9 cellular contexts compared by ENCODE assay signal in the genomic region with DNA sequence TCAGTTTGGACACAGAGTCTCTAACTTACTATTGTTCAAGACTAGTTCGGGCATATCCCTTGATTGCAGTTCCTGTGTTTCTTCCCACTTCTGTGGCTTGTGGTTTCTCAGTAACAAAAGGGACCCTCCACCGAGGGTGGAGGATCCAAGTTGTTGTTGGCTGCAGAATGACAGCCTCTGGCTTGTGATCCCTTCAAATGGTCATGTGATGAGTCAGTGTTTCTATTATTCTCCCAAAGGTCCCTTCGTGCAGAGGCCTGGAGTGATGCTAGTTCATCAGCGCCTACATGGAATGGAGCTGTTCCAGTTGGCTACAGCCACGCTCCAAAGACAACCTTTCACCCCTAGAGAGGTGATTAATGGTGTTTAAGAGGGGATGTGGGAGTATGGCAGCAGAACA. TPM values are rescaled to one million over a fixed set of nuclear protein-coding genes. Genes with fewer than 3 reads are reported as not detected.
DNase-seq lines count a peak whose midpoint lies in the region; ATAC-seq, FAIRE-seq and TF ChIP-seq lines count a peak whose summit lies in the region.
"Had no signal": no experiment of that assay in that cellular context is flagged by ENCODE, and none has a peak within 500 bp of the region (broad histone marks: within the 10 kb centered on the region; RNA-seq: fewer than 3 reads in every experiment).

No MANE protein-coding gene starts in this region.

- ATAC-seq in sciatic nerve (peak; percentile 91), GM19452 (IDR thresholded peaks at IDR 0.05; ENCODE audit: unreplicated experiment) (no peak)
- ATAC-seq: body of pancreas had no signal

- no peak for TF ChIP-seq CTCF in fibroblast of villous mesenchyme (IDR thresholded peaks at IDR 0.05; ENCODE audit: insufficient read depth, low read depth, low read length)

- DNase-seq in GM12891 (ENCODE audit: insufficient read length, low spot score) (no peak), SJSA1 (ENCODE audit: low read depth in 1 of 2, low spot score in 2 of 2) (peak; percentile 95 to 98), fibroblast of villous mesenchyme (ENCODE audit: low read depth) (peak; percentile 76), sciatic nerve (ENCODE audit: low spot score) (peak; percentile 70), DMS53 (lab: John Stamatoyannopoulos, UW) (no peak), NCI-H1694 (lab: John Stamatoyannopoulos, UW) (no peak), NCI-H69 (lab: John Stamatoyannopoulos, UW) (no peak)

- H3K4me1 ChIP-seq in SJSA1 (replicated peaks): peaks cover 44% of the 10 kb centered on the region

- no peak for TF ChIP-seq POLR2A in GM12891 (IDR thresholded peaks at IDR 0.05; ENCODE audit: low read depth, low read length)

- H3K27me3 ChIP-seq in SJSA1 (replicated peaks): peaks cover 22% of the 10 kb centered on the region

- peaks cover 54% of the 10 kb centered on the region for H3K36me3 ChIP-seq in SJSA1

- peak overlapping the region; percentile 30 for H3K27ac ChIP-seq in SJSA1
- H3K27ac ChIP-seq: body of pancreas had no signal

- no peak for FAIRE-seq in GM12891 (lab: Jason Lieb, UNC)

- no peaks in the 10 kb centered on the region for H3K9me3 ChIP-seq in SJSA1 (replicated peaks)
- H3K9me3 ChIP-seq: body of pancreas had no signal

- H3K4me3 ChIP-seq in SJSA1 (no peak overlapping the region), fibroblast of villous mesenchyme (ENCODE audit: low read depth, low read length) (no peak overlapping the region)
- H3K4me3 ChIP-seq: body of pancreas had no signal

- intact Hi-C loops in sciatic nerve (cut with DNase I): no loop called here

TF ChIP-seq in GM12891, 5 proteins besides CTCF, POLR2A, EP300 and RAD21:
- 0 out of 2 replicates have a peak, but pooled peaks have one; percentile 33 for TF ChIP-seq SPI1 (IDR thresholded peaks at IDR 0.05; ENCODE audit: low read depth, low read length)
- TF ChIP-seq TAF1 (IDR thresholded peaks at IDR 0.05; ENCODE audit: low read depth, low read length): no peak
- no peak for TF ChIP-seq POU2F2 (IDR thresholded peaks at IDR 0.05; ENCODE audit: low read depth, low read length)
- no peak for TF ChIP-seq POLR2AphosphoS5 (IDR thresholded peaks at IDR 0.05; ENCODE audit: low read depth, low read length)
- no peak for TF ChIP-seq PAX5 (IDR thresholded peaks at IDR 0.05; ENCODE audit: insufficient read depth, low read length, severe bottlenecking)
TF ChIP-seq in GM12891: peak in this region for 1.

RNA-seq across cellular contexts. Expression of a gene that starts 2.6 kb away (rescaled TPM):
- polyA plus RNA-seq in GM12891 (2012; ENCODE audit: low read depth, missing spikeins): 5.2 TPM
- total RNA-seq in SJSA1 (2014; rRNA removed; shearing (Covaris generic)): 0.03 and 0.26 TPM in 2 replicates
- 1.3 and 2.2 TPM in 2 replicates for total RNA-seq in fibroblast of villous mesenchyme
- total RNA-seq in sciatic nerve: 3.6 TPM

RNA-seq across cellular contexts. Expression of a gene that starts 35.2 kb away (rescaled TPM):
- polyA plus RNA-seq in GM12891 (2012; ENCODE audit: low read depth, missing spikeins): 138 TPM
- 188 and 303 TPM in 2 replicates for total RNA-seq in SJSA1 (2014; rRNA removed; shearing (Covaris generic))
- 252 and 335 TPM in 2 replicates for total RNA-seq in fibroblast of villous mesenchyme
- total RNA-seq in sciatic nerve: 161 TPM

RNA-seq across cellular contexts. Expression of a gene that starts 35.3 kb away (rescaled TPM):
- 54.8 TPM for polyA plus RNA-seq in GM12891 (2012; ENCODE audit: low read depth, missing spikeins)
- total RNA-seq in SJSA1 (2014; rRNA removed; shearing (Covaris generic)): 15.8 and 28.5 TPM in 2 replicates
- total RNA-seq in fibroblast of villous mesenchyme: 22.9 and 23.7 TPM in 2 replicates
- 32.6 TPM for total RNA-seq in sciatic nerve

RNA-seq across cellular contexts. Expression of a gene that starts 56.8 kb away (rescaled TPM):
- not detected for polyA plus RNA-seq in GM12891 (2012; ENCODE audit: low read depth, missing spikeins)
- total RNA-seq in SJSA1 (2014; rRNA removed; shearing (Covaris generic)): not detected in 2 replicates
- total RNA-seq in fibroblast of villous mesenchyme (not detected in 2 replicates), sciatic nerve (not detected)

Comparison
In these comparisons a context has a peak if more than half of its experiments do, and no peak if none do; other contexts are left out.
1. DNase-seq: peak in SJSA1 (2 of 2), fibroblast of villous mesenchyme (single experiment) and sciatic nerve (single experiment); none in GM12891 (single experiment), DMS53 (single experiment), NCI-H1694 (single experiment) and NCI-H69 (single experiment).